ENCODE assay signal across 9 cellular contexts in the genomic region with DNA sequence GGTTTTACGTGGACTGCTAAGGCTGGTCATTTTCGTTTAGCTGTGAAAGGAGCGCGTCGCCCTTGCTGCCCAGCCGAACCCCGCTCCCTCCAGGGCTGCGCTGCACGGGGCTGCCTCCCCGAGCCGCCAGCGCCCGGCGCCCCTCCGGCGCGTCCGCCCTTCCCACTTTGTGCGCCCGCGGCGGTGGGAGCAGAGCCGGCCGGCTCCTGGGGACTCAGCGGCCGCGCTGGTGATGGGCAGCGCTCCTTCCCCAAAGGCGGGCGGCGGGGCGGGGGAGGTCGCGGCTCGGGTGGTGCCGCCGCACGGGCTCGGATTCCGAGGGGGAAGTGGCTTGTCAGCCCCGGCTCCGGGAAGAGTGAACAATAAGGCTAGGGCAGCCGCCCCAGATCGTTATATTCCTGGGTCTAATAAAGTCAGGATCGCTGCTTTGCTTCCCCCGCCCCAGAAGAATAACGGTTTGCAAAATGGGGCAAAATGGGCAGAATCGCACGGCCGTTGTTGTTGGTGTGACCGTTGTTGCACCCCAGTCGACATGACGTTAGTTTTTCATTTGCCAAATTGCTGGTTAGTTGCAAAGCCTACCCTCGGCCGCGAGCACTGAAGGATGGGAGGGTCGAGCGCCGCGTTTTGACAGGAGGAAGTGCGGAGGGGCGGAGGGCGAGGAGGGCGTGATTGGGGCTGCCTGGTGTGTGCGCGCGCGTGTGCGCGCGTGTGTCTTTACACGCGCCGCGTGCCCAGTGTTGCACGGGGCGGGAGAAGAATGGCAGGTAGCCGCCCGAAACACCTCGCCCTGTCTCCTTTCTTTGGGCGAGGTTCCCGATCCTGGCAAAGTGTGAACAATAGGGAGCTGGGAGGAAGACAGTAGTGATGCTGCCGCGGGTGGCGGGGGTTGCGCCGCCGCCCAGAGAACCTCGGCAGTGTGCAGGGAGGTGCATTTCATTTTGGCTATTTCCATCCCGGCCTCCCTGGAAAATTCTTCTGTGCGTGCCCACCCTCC. TPM values are rescaled to one million over a fixed set of nuclear protein-coding genes. Genes with fewer than 3 reads are reported as not detected.
A peak's percentile ranks its signal among the peaks of the same experiment; 100 is the strongest.
DNase-seq lines count a peak whose midpoint lies in the region; ATAC-seq and TF ChIP-seq lines count a peak whose summit lies in the region.
"Had no signal": no experiment of that assay in that cellular context is flagged by ENCODE, and none has a peak within 500 bp of the region (broad histone marks: within the 10 kb centered on the region; RNA-seq: fewer than 3 reads in every experiment).

No MANE protein-coding gene starts in this region.

- TF ChIP-seq CTCF in glutamatergic neuron (IDR thresholded peaks at IDR 0.05; ENCODE audit: partially characterized antibody, unreplicated experiment) (no peak), omental fat pad (IDR thresholded peaks at IDR 0.05) (no peak)

- peak overlapping the region; percentile 69 for H3K4me3 Mint-ChIP-seq in activated CD8-positive, alpha-beta memory T cell treated with anti-CD3 and anti-CD28 coated beads, Interleukin-2, amount 10 ng/mL, durations not matched to agents 7 days and 5 days
- peak overlapping the region; percentile 96 for H3K4me3 Mint-ChIP-seq in glutamatergic neuron (ENCODE audit: unreplicated experiment)

- ATAC-seq in activated CD8-positive, alpha-beta memory T cell treated with anti-CD3 and anti-CD28 coated beads, Interleukin-2, amount 10 ng/mL, durations not matched to agents 7 days and 5 days: peak; percentile 55
- ATAC-seq in omental fat pad (ENCODE audit: low FRiP score): peak; percentile 19

- DNase-seq in DMS53 (lab: John Stamatoyannopoulos, UW): peak; percentile 76
- peak; percentile 72 for DNase-seq in NCI-H1092 (lab: John Stamatoyannopoulos, UW)
- DNase-seq in activated CD8-positive, alpha-beta memory T cell treated with anti-CD3 and anti-CD28 coated beads, Interleukin-2, amount 10 ng/mL, durations not matched to agents 7 days and 5 days: no peak
- DNase-seq in glutamatergic neuron: peak; percentile 79
- DNase-seq in omental fat pad (ENCODE audit: low spot score): no peak
- no peak for DNase-seq in cortex of kidney (lab: John Stamatoyannopoulos, UW)
- no peak for DNase-seq in NCI-H1930 (lab: John Stamatoyannopoulos, UW)
- no peak for DNase-seq in dedifferentiated amniotic fluid mesenchymal stem cell (ENCODE audit: extremely low spot score)

- no peak overlapping the region for H3K27ac Mint-ChIP-seq in activated CD8-positive, alpha-beta memory T cell treated with anti-CD3 and anti-CD28 coated beads, Interleukin-2, amount 10 ng/mL, durations not matched to agents 7 days and 5 days
- H3K27ac Mint-ChIP-seq in glutamatergic neuron (ENCODE audit: unreplicated experiment): peak overlapping the region; percentile 98

- peaks cover 84% of the 10 kb centered on the region for H3K27me3 Mint-ChIP-seq in activated CD8-positive, alpha-beta memory T cell treated with anti-CD3 and anti-CD28 coated beads, Interleukin-2, amount 10 ng/mL, durations not matched to agents 7 days and 5 days
- H3K27me3 Mint-ChIP-seq in glutamatergic neuron (ENCODE audit: unreplicated experiment): peaks cover 13% of the 10 kb centered on the region

- peaks cover 1% of the 10 kb centered on the region for H3K36me3 Mint-ChIP-seq in activated CD8-positive, alpha-beta memory T cell treated with anti-CD3 and anti-CD28 coated beads, Interleukin-2, amount 10 ng/mL, durations not matched to agents 7 days and 5 days
- H3K36me3 Mint-ChIP-seq in glutamatergic neuron (ENCODE audit: unreplicated experiment): no peaks in the 10 kb centered on the region

- H3K9me3 Mint-ChIP-seq in activated CD8-positive, alpha-beta memory T cell treated with anti-CD3 and anti-CD28 coated beads, Interleukin-2, amount 10 ng/mL, durations not matched to agents 7 days and 5 days (ENCODE audit: low read depth): no peaks in the 10 kb centered on the region
- H3K9me3 Mint-ChIP-seq in glutamatergic neuron (ENCODE audit: unreplicated experiment): peaks cover 16% of the 10 kb centered on the region

- CTCF ChIA-PET in activated CD8-positive, alpha-beta memory T cell treated with anti-CD3 and anti-CD28 coated beads, Interleukin-2, amount 10 ng/mL, durations not matched to agents 7 days and 5 days (lab: Charles Lee): interaction anchor here (1.1 kb wide), 1 partner anchor 164 kb away, joined by 3 read pairs; no protein-coding TSS in a partner anchor

- peaks cover 14% of the 10 kb centered on the region for H3K4me1 Mint-ChIP-seq in activated CD8-positive, alpha-beta memory T cell treated with anti-CD3 and anti-CD28 coated beads, Interleukin-2, amount 10 ng/mL, durations not matched to agents 7 days and 5 days
- peaks cover 31% of the 10 kb centered on the region for H3K4me1 Mint-ChIP-seq in glutamatergic neuron (ENCODE audit: low read depth, unreplicated experiment)

RNA-seq across cellular contexts. Expression of gene NCAM1, which starts 0.8 kb away (rescaled TPM):
- 1 to 10 TPM; 1.8 to 4.1 TPM for total RNA-seq in activated CD8-positive, alpha-beta memory T cell treated with anti-CD3 and anti-CD28 coated beads, Interleukin-2, amount 10 ng/mL, durations not matched to agents 7 days and 5 days
- 819 TPM for total RNA-seq in glutamatergic neuron (ENCODE audit: unreplicated experiment)
- 10 to 100 TPM in 2 of 4 donors, 1 to 10 TPM in 2; 3.8 to 10.9 (median 7.9) TPM for total RNA-seq in omental fat pad
- total RNA-seq: M059J had no signal

Comparison
In these comparisons a context has a peak if more than half of its experiments do, and no peak if none do; other contexts are left out.
1. DNase-seq: peak in DMS53 (single experiment), NCI-H1092 (single experiment) and glutamatergic neuron (single experiment); none in activated CD8-positive, alpha-beta memory T cell treated with anti-CD3 and anti-CD28 coated beads, Interleukin-2, amount 10 ng/mL, durations not matched to agents 7 days and 5 days (single experiment), omental fat pad (single experiment), cortex of kidney (single experiment), NCI-H1930 (0 of 2) and dedifferentiated amniotic fluid mesenchymal stem cell (single experiment).
2. RNA of gene NCAM1, which starts 0.8 kb away (total RNA-seq): 819 TPM in glutamatergic neuron (single experiment); 3.8 to 10.9 TPM in omental fat pad and 1.8 to 4.1 TPM in activated CD8-positive, alpha-beta memory T cell treated with anti-CD3 and anti-CD28 coated beads, Interleukin-2, amount 10 ng/mL, durations not matched to agents 7 days and 5 days; every median in the first group is over 10 times any median in the second.